ENCODE assay signal across 1 cellular context in the genomic region with DNA sequence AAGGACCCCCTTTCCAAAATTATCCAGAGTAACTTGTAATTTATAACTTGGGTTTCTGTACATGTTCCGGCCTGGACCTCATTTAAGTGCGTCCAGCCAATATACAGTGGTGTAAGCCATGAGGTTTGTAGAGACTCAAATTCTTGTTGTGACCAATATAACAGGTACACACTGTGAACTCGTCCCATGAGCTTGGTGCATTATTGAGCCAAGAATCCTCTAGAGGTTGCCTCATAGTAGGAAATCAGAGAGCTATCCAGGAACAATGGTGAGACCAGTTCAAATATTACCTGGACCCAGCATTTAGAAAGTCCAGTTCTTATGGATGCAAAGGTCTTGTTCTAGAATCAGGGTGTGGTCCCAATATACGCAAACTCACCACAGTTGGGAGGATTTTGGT.
TF ChIP-seq lines count a peak whose summit lies in the region.

No MANE protein-coding gene starts in this region.

TF ChIP-seq in GM23338, 12 proteins besides CTCF, POLR2A, EP300 and RAD21 (continued from another document):
- TF ChIP-seq, protein P1, sequence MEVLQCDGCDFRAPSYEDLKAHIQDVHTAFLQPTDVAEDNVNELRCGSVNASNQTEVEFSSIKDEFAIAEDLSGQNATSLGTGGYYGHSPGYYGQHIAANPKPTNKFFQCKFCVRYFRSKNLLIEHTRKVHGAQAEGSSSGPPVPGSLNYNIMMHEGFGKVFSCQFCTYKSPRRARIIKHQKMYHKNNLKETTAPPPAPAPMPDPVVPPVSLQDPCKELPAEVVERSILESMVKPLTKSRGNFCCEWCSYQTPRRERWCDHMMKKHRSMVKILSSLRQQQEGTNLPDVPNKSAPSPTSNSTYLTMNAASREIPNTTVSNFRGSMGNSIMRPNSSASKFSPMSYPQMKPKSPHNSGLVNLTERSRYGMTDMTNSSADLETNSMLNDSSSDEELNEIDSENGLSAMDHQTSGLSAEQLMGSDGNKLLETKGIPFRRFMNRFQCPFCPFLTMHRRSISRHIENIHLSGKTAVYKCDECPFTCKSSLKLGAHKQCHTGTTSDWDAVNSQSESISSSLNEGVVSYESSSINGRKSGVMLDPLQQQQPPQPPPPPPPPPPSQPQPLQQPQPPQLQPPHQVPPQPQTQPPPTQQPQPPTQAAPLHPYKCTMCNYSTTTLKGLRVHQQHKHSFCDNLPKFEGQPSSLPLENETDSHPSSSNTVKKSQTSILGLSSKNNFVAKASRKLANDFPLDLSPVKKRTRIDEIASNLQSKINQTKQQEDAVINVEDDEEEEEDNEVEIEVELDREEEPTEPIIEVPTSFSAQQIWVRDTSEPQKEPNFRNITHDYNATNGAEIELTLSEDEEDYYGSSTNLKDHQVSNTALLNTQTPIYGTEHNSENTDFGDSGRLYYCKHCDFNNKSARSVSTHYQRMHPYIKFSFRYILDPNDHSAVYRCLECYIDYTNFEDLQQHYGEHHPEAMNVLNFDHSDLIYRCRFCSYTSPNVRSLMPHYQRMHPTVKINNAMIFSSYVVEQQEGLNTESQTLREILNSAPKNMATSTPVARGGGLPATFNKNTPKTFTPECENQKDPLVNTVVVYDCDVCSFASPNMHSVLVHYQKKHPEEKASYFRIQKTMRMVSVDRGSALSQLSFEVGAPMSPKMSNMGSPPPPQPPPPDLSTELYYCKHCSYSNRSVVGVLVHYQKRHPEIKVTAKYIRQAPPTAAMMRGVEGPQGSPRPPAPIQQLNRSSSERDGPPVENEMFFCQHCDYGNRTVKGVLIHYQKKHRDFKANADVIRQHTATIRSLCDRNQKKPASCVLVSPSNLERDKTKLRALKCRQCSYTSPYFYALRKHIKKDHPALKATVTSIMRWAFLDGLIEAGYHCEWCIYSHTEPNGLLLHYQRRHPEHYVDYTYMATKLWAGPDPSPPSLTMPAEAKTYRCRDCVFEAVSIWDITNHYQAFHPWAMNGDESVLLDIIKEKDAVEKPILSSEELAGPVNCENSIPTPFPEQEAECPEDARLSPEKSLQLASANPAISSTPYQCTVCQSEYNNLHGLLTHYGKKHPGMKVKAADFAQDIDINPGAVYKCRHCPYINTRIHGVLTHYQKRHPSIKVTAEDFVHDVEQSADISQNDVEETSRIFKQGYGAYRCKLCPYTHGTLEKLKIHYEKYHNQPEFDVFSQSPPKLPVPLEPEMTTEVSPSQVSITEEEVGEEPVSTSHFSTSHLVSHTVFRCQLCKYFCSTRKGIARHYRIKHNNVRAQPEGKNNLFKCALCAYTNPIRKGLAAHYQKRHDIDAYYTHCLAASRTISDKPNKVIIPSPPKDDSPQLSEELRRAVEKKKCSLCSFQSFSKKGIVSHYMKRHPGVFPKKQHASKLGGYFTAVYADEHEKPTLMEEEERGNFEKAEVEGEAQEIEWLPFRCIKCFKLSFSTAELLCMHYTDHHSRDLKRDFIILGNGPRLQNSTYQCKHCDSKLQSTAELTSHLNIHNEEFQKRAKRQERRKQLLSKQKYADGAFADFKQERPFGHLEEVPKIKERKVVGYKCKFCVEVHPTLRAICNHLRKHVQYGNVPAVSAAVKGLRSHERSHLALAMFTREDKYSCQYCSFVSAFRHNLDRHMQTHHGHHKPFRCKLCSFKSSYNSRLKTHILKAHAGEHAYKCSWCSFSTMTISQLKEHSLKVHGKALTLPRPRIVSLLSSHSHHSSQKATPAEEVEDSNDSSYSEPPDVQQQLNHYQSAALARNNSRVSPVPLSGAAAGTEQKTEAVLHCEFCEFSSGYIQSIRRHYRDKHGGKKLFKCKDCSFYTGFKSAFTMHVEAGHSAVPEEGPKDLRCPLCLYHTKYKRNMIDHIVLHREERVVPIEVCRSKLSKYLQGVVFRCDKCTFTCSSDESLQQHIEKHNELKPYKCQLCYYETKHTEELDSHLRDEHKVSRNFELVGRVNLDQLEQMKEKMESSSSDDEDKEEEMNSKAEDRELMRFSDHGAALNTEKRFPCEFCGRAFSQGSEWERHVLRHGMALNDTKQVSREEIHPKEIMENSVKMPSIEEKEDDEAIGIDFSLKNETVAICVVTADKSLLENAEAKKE (CRISPR knock-in tag; IDR thresholded peaks at IDR 0.05), result no peak
- TF ChIP-seq, protein P2, sequence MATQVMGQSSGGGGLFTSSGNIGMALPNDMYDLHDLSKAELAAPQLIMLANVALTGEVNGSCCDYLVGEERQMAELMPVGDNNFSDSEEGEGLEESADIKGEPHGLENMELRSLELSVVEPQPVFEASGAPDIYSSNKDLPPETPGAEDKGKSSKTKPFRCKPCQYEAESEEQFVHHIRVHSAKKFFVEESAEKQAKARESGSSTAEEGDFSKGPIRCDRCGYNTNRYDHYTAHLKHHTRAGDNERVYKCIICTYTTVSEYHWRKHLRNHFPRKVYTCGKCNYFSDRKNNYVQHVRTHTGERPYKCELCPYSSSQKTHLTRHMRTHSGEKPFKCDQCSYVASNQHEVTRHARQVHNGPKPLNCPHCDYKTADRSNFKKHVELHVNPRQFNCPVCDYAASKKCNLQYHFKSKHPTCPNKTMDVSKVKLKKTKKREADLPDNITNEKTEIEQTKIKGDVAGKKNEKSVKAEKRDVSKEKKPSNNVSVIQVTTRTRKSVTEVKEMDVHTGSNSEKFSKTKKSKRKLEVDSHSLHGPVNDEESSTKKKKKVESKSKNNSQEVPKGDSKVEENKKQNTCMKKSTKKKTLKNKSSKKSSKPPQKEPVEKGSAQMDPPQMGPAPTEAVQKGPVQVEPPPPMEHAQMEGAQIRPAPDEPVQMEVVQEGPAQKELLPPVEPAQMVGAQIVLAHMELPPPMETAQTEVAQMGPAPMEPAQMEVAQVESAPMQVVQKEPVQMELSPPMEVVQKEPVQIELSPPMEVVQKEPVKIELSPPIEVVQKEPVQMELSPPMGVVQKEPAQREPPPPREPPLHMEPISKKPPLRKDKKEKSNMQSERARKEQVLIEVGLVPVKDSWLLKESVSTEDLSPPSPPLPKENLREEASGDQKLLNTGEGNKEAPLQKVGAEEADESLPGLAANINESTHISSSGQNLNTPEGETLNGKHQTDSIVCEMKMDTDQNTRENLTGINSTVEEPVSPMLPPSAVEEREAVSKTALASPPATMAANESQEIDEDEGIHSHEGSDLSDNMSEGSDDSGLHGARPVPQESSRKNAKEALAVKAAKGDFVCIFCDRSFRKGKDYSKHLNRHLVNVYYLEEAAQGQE (IDR thresholded peaks at IDR 0.05; ENCODE audit: unreplicated experiment), result no peak
- TF ChIP-seq ZNF331 (CRISPR knock-in tag; IDR thresholded peaks at IDR 0.05; ENCODE audit: low read depth), result no peak
- TF ChIP-seq ZNF114 (CRISPR knock-in tag; IDR thresholded peaks at IDR 0.05), result no peak
- no peak for TF ChIP-seq POLR2AphosphoS5 (IDR thresholded peaks at IDR 0.05; ENCODE audit: low read depth)
